Comparison of ENCODE assay signal across 10 cellular contexts in the genomic region with DNA sequence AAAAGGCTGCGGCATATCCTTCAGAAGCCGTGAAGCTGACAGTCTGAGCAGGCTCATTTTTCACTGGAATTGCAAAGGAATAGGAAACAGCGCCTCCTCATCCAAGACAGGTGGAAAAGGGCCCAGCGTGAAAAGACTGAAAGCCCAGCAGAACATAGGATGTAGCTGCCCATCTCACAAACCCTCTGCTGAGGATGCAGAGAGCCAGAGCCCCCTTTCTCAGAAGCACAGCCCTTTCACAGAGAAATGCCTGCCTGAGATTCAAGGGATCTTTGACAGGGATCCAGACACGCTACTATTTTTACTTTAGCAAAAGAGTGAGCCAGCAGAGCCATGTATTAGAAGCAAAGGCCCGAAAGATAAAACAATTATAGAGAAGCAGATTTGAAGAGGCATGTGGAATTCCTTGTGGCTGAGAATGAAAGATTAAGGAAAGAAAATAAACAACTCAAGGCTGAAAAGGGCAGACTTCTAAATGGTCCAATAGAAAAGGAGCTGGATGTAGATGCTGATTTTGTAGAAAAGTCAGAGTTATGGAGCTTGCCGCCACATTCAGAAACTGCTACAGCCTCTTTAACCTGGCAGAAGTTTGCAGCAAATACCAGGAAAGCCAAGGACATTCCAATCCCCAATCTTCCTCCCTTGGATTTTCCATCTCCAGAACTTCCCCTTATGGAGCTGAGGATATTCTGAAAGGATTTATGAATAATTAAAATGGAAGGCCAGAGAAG. TPM values are rescaled to one million over a fixed set of nuclear protein-coding genes. Genes with fewer than 3 reads are reported as not detected.
A peak's percentile ranks its signal among the peaks of the same experiment; 100 is the strongest.
DNase-seq lines count a peak whose midpoint lies in the region; ATAC-seq and TF ChIP-seq lines count a peak whose summit lies in the region.
"Had no signal": no experiment of that assay in that cellular context is flagged by ENCODE, and none has a peak within 500 bp of the region (broad histone marks: within the 10 kb centered on the region; RNA-seq: fewer than 3 reads in every experiment).

No MANE protein-coding gene starts in this region.

- TF ChIP-seq POLR2A in spleen (IDR thresholded peaks at IDR 0.05) (no peak), ovary (IDR thresholded peaks at IDR 0.05) (no peak)

- DNase-seq in HCEC 1CT (peak; percentile 5), left ventricle myocardium superior (no peak), spleen (no peak), ovary (no peak), foreskin fibroblast (no peak)
- no peak for DNase-seq in activated naive CD4-positive, alpha-beta T cell treated with anti-CD3 and anti-CD28 coated beads, Interleukin-2, amount 50 U/mL, for 72 hours (ENCODE audit: low spot score in 2 of 2)
- no peak for DNase-seq in activated effector memory CD4-positive, alpha-beta T cell treated with Interleukin-2 at 50 U/mL for 16 hours
- DNase-seq: hippocampal formation had no signal

- peak overlapping the region; percentile 74 to 87 for H3K27ac Mint-ChIP-seq in activated naive CD4-positive, alpha-beta T cell treated with anti-CD3 and anti-CD28 coated beads, Interleukin-2, amount 50 U/mL, for 72 hours

- TF ChIP-seq EP300 in ovary (IDR thresholded peaks at IDR 0.05): no peak

- WGBS in spleen, 5 donors: 78 to 89% (median 81%) methylated on average over 7 of the region's 7 CpGs
- WGBS in ovary, 3 donors: 42 to 45% (median 45%) methylated on average over 7 of the region's 7 CpGs

- peak in 1 of 2 donors; percentile 8 for ATAC-seq in activated naive CD4-positive, alpha-beta T cell treated with anti-CD3 and anti-CD28 coated beads, Interleukin-2, amount 50 U/mL, for 72 hours
- ATAC-seq in left ventricle myocardium superior (peak; percentile 71), GM21390 (IDR thresholded peaks at IDR 0.05; ENCODE audit: unreplicated experiment) (no peak)
- ATAC-seq: K562 had no signal

- H3K4me3 ChIP-seq in spleen: peak overlapping the region in 1 of 8 donors; percentile 8
- H3K4me3 ChIP-seq in ovary: no peak overlapping the region
- H3K4me3 ChIP-seq in foreskin fibroblast (ENCODE audit: low read depth in 1 of 2, low read length in 2 of 2): no peak overlapping the region
- H3K4me3 ChIP-seq: K562 had no signal

- H3K36me3 Mint-ChIP-seq in activated naive CD4-positive, alpha-beta T cell treated with anti-CD3 and anti-CD28 coated beads, Interleukin-2, amount 50 U/mL, for 72 hours: peaks cover 10 to 60% of the 10 kb centered on the region in 2 donors

- TF ChIP-seq CTCF in spleen (IDR thresholded peaks at IDR 0.05 in 8 of 11, conservative IDR thresholded peaks at IDR 0.05 in 3 of 11) (no peak), ovary (IDR thresholded peaks at IDR 0.05) (no peak), foreskin fibroblast (IDR thresholded peaks at IDR 0.05; ENCODE audit: low read depth, low read length) (no peak)

- H3K27me3 ChIP-seq in spleen (replicated peaks in 1 of 7) (no peaks in the 10 kb centered on the region), ovary (no peaks in the 10 kb centered on the region)

- H3K9me3 Mint-ChIP-seq in activated naive CD4-positive, alpha-beta T cell treated with anti-CD3 and anti-CD28 coated beads, Interleukin-2, amount 50 U/mL, for 72 hours: no peaks in the 10 kb centered on the region

- intact Hi-C loops in left ventricle myocardium superior (cut with micrococcal nuclease) (no loop called here), spleen (cut with DNase I; ENCODE audit: low total_unique reads) (no loop called here), ovary (cut with DNase I) (no loop called here)

- H3K36me3 ChIP-seq in spleen (peaks cover 0 to 99% (median 29%) of the 10 kb centered on the region in 6 donors), ovary (no peaks in the 10 kb centered on the region)

- H3K9me3 ChIP-seq in spleen: peaks cover 0 to 5% (median 0%) of the 10 kb centered on the region in 8 donors
- H3K9me3 ChIP-seq in ovary: no peaks in the 10 kb centered on the region

- H3K27ac ChIP-seq in spleen (peak overlapping the region; percentile 32 to 74 (median 68)), ovary (no peak overlapping the region)

- peaks cover 16 to 81% (median 34%) of the 10 kb centered on the region in 6 donors for H3K4me1 ChIP-seq in spleen
- H3K4me1 ChIP-seq in ovary (ENCODE audit: insufficient read depth): peaks cover 14% of the 10 kb centered on the region

RNA-seq across cellular contexts. Expression of a gene that starts 36.9 kb away (rescaled TPM):
- 100 to 1,000 TPM; 234 to 281 TPM for total RNA-seq in activated naive CD4-positive, alpha-beta T cell treated with anti-CD3 and anti-CD28 coated beads, Interleukin-2, amount 50 U/mL, for 72 hours
- 107 TPM for total RNA-seq in left ventricle myocardium superior
- 100 to 1,000 TPM; 190 to 272 (median 211) TPM for total RNA-seq in spleen
- 100 to 1,000 TPM; 100 to 152 (median 146) TPM for polyA plus RNA-seq in spleen
- 100 to 1,000 TPM; 148 to 198 (median 177) TPM for total RNA-seq in ovary
- polyA plus RNA-seq in ovary: 100 to 1,000 TPM; 111 to 269 TPM

Comparison
In these comparisons a context has a peak if more than half of its experiments do, and no peak if none do; other contexts are left out.
1. H3K27ac ChIP-seq: peak in spleen (8 of 8); none in ovary (0 of 2).